In the genomic region with DNA sequence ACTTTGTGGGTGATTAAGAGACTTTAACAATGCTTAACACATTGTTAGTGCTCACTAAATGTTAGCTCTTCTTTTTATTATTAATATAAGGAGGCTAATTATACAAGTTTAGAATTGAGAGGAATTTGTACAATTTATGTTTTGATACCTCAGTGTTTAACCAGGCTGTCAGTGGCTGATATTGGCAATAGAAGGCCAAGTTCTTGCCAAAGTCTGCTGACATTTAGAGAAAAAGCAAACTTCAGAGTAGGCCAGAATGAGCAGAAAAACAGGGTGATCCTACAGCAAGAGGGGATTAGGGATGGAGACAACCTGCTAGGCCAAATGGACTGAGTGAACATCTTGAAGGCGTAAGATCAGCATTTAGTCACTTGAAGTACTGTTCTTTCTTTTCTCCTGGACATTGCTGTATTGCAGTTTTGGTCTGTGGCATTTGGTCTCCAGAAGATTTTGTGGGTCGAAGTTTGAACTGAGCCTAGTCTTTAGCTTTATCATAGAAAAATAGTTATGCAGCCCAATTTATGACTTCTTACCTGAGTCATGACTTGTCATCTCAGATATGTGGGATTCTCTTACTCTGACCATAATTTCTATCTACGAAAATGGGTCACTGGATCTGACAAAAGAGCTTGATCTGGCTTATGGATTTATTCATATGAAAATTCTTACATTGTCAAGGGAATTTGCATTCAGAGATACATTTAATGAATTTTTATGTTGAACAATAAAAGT, we compare ENCODE assay signal across 20 cellular contexts. TPM values are rescaled to one million over a fixed set of nuclear protein-coding genes. Genes with fewer than 3 reads are reported as not detected.
A peak's percentile ranks its signal among the peaks of the same experiment; 100 is the strongest.
DNase-seq lines count a peak whose midpoint lies in the region; ATAC-seq and TF ChIP-seq lines count a peak whose summit lies in the region.
"Had no signal": no experiment of that assay in that cellular context is flagged by ENCODE, and none has a peak within 500 bp of the region (broad histone marks: within the 10 kb centered on the region; RNA-seq: fewer than 3 reads in every experiment).

No MANE protein-coding gene starts in this region.

- H3K4me1 ChIP-seq in PC-3 (ENCODE audit: insufficient read depth, low read length): peaks cover 23% of the 10 kb centered on the region
- H3K4me1 ChIP-seq: BE2C had no signal

- BruUV-seq in PC-3 (replicated peaks; lab: Mats Ljungman, UMichigan): no TSS peak

- H3K9me2 ChIP-seq in PC-3 (replicated peaks; ENCODE audit: low read length): no peaks in the 10 kb centered on the region

- no peak overlapping the region for H3K9ac ChIP-seq in PC-3 (ENCODE audit: low read length)
- H3K9ac ChIP-seq: GM23248 had no signal

- peaks cover 3% of the 10 kb centered on the region for H3K9me3 Mint-ChIP-seq in stimulated activated effector memory CD8-positive, alpha-beta T cell treated with anti-CD3 and anti-CD28 coated beads, Interleukin-12 subunit alpha, Interleukin-12 subunit beta, amount 100 ng/mL, for 72 hours

- H3K27ac ChIP-seq in PC-3 (ENCODE audit: low read length): no peak overlapping the region
- H3K27ac ChIP-seq: GM23248, RWPE1, SK-N-MC had no signal

- peak overlapping the region; percentile 43 for H3K4me2 ChIP-seq in PC-3 (ENCODE audit: low read length)

- peaks cover 67% of the 10 kb centered on the region for H3K4me1 Mint-ChIP-seq in stimulated activated effector memory CD8-positive, alpha-beta T cell treated with anti-CD3 and anti-CD28 coated beads, Interleukin-12 subunit alpha, Interleukin-12 subunit beta, amount 100 ng/mL, for 72 hours

- intact Hi-C loops in PC-3 (cut with micrococcal nuclease): no loop called here

- no peaks in the 10 kb centered on the region for H3K9me3 ChIP-seq in PC-3 (ENCODE audit: low read length)
- H3K9me3 ChIP-seq: BE2C had no signal

- H3K4me3 ChIP-seq in PC-3 (ENCODE audit: low read length): no peak overlapping the region
- H3K4me3 ChIP-seq in fibroblast of the aortic adventitia (ENCODE audit: low read depth, low read length): no peak overlapping the region
- H3K4me3 ChIP-seq: GM23248, SK-N-MC had no signal

- no peaks in the 10 kb centered on the region for H3F3A ChIP-seq in PC-3 (ENCODE audit: low read length, unreplicated experiment)

- TF ChIP-seq CTCF in PC-3 (conservative IDR thresholded peaks at IDR 0.05; ENCODE audit: low read depth, low read length): no peak
- TF ChIP-seq CTCF in fibroblast of the aortic adventitia (IDR thresholded peaks at IDR 0.05; ENCODE audit: insufficient read depth, low read length): no peak

- DNase-seq in HCEC 1CT (peak; percentile 19), PC-3 (peak; percentile 59), fibroblast of the aortic adventitia (ENCODE audit: low read depth) (peak; percentile 14), AG08396 (ENCODE audit: low spot score) (no peak), SW 1271 (lab: John Stamatoyannopoulos, UW) (no peak)
- DNase-seq in stimulated activated effector memory CD8-positive, alpha-beta T cell treated with anti-CD3 and anti-CD28 coated beads, Interleukin-12 subunit alpha, Interleukin-12 subunit beta, amount 100 ng/mL, for 72 hours (ENCODE audit: low spot score in 2 of 2): no peak
- DNase-seq: BE2C, Calu3, DMS79 treated with DMSO at 0.1 percent for 48 hours, GM23248, H7, KG1, MM.1S, NCI-H2029, NCI-H526, SIG-M5 had no signal

- POLR2A ChIA-PET in PC-3 (lab: Charles Lee; ENCODE audit: unreplicated experiment): interaction anchor here (0.6 kb wide), 1 partner anchor 1935 kb away, joined by 19 read pairs; the partner anchor contains the start of gene CD59

- ATAC-seq in PC-3 (no peak; the same call in 1 of the 2 replicates), HG02642 (IDR thresholded peaks at IDR 0.05; ENCODE audit: poor library complexity, unreplicated experiment) (no peak)
- ATAC-seq in stimulated activated effector memory CD8-positive, alpha-beta T cell treated with anti-CD3 and anti-CD28 coated beads, Interleukin-12 subunit alpha, Interleukin-12 subunit beta, amount 100 ng/mL, for 72 hours: peak; percentile 45

- no peak overlapping the region for H3K27ac Mint-ChIP-seq in stimulated activated effector memory CD8-positive, alpha-beta T cell treated with anti-CD3 and anti-CD28 coated beads, Interleukin-12 subunit alpha, Interleukin-12 subunit beta, amount 100 ng/mL, for 72 hours

- CTCF ChIA-PET in PC-3 (lab: Charles Lee): interaction anchor here (0.8 kb wide), 1 partner anchor 150 kb away, joined by 4 read pairs; no protein-coding TSS in a partner anchor

- H4K20me1 ChIP-seq in PC-3 (ENCODE audit: low read length): 0 out of 2 replicates have a peak, but pooled peaks cover 21% of the 10 kb centered on the region

- H3K36me3 ChIP-seq in PC-3 (ENCODE audit: low read depth, low read length): no peaks in the 10 kb centered on the region
- H3K36me3 ChIP-seq: BE2C had no signal

- no peaks in the 10 kb centered on the region for H3K36me3 Mint-ChIP-seq in stimulated activated effector memory CD8-positive, alpha-beta T cell treated with anti-CD3 and anti-CD28 coated beads, Interleukin-12 subunit alpha, Interleukin-12 subunit beta, amount 100 ng/mL, for 72 hours

- peaks cover 97% of the 10 kb centered on the region for H3K79me2 ChIP-seq in PC-3 (ENCODE audit: low read length)

- H3K4me3 Mint-ChIP-seq in stimulated activated effector memory CD8-positive, alpha-beta T cell treated with anti-CD3 and anti-CD28 coated beads, Interleukin-12 subunit alpha, Interleukin-12 subunit beta, amount 100 ng/mL, for 72 hours: no peak overlapping the region
- H3K4me3 Mint-ChIP-seq: CD14-positive monocyte had no signal

- no peak overlapping the region for H2AFZ ChIP-seq in PC-3 (ENCODE audit: low read length)
- H2AFZ ChIP-seq: GM23248 had no signal

- H3K27me3 ChIP-seq in PC-3 (ENCODE audit: low read length): no peaks in the 10 kb centered on the region
- H3K27me3 ChIP-seq: BE2C had no signal

RNA-seq across cellular contexts. Expression of gene TRIM44, which starts 9.0 kb away (rescaled TPM):
- 14.0 TPM in 2 replicates for total RNA-seq in PC-3 (2014; rRNA removed)
- 42.1 and 52.7 TPM in 2 replicates for total RNA-seq in fibroblast of the aortic adventitia (ENCODE audit: low replicate concordance)

RNA-seq across cellular contexts. Expression of gene FJX1, which starts 53.3 kb away (rescaled TPM):
- total RNA-seq in PC-3 (2014; rRNA removed): 71.4 and 97.1 TPM in 2 replicates
- total RNA-seq in fibroblast of the aortic adventitia (ENCODE audit: low replicate concordance): 8.3 and 78.2 TPM in 2 replicates

Comparison
In these comparisons a context has a peak if more than half of its experiments do, and no peak if none do; other contexts are left out.
1. DNase-seq: peak in HCEC 1CT (single experiment), PC-3 (single experiment) and fibroblast of the aortic adventitia (single experiment); none in stimulated activated effector memory CD8-positive, alpha-beta T cell treated with anti-CD3 and anti-CD28 coated beads, Interleukin-12 subunit alpha, Interleukin-12 subunit beta, amount 100 ng/mL, for 72 hours (0 of 2), AG08396 (single experiment) and SW 1271 (0 of 2).